ENCODE assay signal across 19 cellular contexts in the genomic region with DNA sequence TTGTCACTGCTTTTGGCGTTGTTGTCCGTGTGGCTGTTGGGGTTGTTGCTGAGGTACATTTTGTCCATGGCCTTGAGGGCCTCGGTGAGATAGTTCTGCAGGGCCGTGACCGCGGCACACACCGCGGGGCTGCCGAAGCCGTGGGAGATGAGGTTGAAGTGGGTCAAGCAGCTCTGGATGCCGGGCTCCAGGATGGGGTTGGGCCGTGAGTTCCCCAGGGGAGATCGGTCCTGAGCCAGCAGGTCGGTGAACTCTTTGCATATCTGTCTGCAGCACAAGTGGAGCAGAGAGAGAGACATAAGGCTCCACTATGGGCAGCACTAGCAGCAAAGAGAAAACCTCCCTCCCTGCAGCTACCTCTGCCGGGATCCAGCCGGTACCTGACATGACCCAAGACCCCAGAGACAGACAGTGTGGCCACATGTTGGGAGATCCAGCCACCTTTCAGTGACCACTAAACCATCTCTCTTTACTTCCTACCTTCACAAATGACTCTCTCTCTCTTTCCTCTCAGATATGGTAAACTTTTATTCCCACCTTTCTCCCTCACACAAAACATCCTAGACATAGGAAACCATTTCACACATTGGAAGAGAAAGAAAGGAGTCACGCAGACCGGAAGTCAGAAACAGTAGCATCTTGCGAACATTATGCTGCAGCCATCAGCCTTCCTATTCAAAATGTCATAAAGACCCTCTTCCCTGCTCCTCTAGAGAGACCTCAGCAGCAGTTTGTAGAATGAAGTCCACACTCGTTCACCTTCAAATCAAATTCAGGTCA. TPM values are rescaled to one million over a fixed set of nuclear protein-coding genes. Genes with fewer than 3 reads are reported as not detected.
DNase-seq lines count a peak whose midpoint lies in the region; ATAC-seq, FAIRE-seq and TF ChIP-seq lines count a peak whose summit lies in the region.
"Had no signal": no experiment of that assay in that cellular context is flagged by ENCODE, and none has a peak within 500 bp of the region (broad histone marks: within the 10 kb centered on the region; RNA-seq: fewer than 3 reads in every experiment).

No MANE protein-coding gene starts in this region.

- H2BK120ac ChIP-seq in trophoblast cell (ENCODE audit: insufficient read depth, low read length, poor library complexity), result no peak overlapping the region

- H3F3A ChIP-seq in SU-DHL-6 (ENCODE audit: insufficient read depth), result no peaks in the 10 kb centered on the region; the same call in 1 of the 2 replicates

- no peak overlapping the region for H4K12ac ChIP-seq in trophoblast cell (ENCODE audit: low read depth, low read length)

- TF ChIP-seq POLR2A in GM12892 (IDR thresholded peaks at IDR 0.05; ENCODE audit: low read depth, low read length), result no peak

- H3K9ac ChIP-seq in SU-DHL-6 (ENCODE audit: low read length) (no peak overlapping the region), trophoblast cell (ENCODE audit: low read length) (no peak overlapping the region)

- no peak overlapping the region for H3K4me3 ChIP-seq in SU-DHL-6 (ENCODE audit: insufficient read depth, low read length, poor library complexity, severe bottlenecking)
- H3K4me3 ChIP-seq in trophoblast cell (ENCODE audit: low read depth, low read length), result no peak overlapping the region
- H3K4me3 ChIP-seq: esophagus squamous epithelium, sigmoid colon had no signal

- peak; percentile 4 for ATAC-seq in foreskin keratinocyte
- ATAC-seq in HG03039 (IDR thresholded peaks at IDR 0.05; ENCODE audit: unreplicated experiment), result no peak
- no peak for ATAC-seq in GM21619 (IDR thresholded peaks at IDR 0.05; ENCODE audit: unreplicated experiment)
- ATAC-seq in GM21360 (IDR thresholded peaks at IDR 0.05; ENCODE audit: unreplicated experiment), result no peak
- ATAC-seq: activated T-cell treated with anti-CD3 and anti-CD28 coated beads, Interleukin-2, amount 50 U/mL, for 72 hours had no signal

- no peak for TF ChIP-seq CTCF in SU-DHL-6 (IDR thresholded peaks at IDR 0.05; ENCODE audit: insufficient read depth, low read length, poor library complexity, severe bottlenecking)
- no peak for TF ChIP-seq CTCF in foreskin keratinocyte (conservative IDR thresholded peaks at IDR 0.05)

- no peak overlapping the region for H4K91ac ChIP-seq in trophoblast cell (ENCODE audit: low read depth, low read length)

- H3K18ac ChIP-seq in trophoblast cell (ENCODE audit: low read length), result no peak overlapping the region

- H4K8ac ChIP-seq in trophoblast cell (ENCODE audit: low read depth, low read length), result peak overlapping the region; percentile 11

- H3K27ac ChIP-seq in SU-DHL-6 (ENCODE audit: low read depth, low read length), result no peak overlapping the region
- H3K27ac ChIP-seq in foreskin keratinocyte, result peak overlapping the region; percentile 94
- no peak overlapping the region for H3K27ac ChIP-seq in trophoblast cell (ENCODE audit: low read depth, low read length)
- H3K27ac ChIP-seq: sigmoid colon had no signal

- peaks cover 14% of the 10 kb centered on the region for H3K79me1 ChIP-seq in trophoblast cell (ENCODE audit: low read length)

- H2BK12ac ChIP-seq in trophoblast cell (ENCODE audit: low read length), result no peak overlapping the region

- no peaks in the 10 kb centered on the region for H3K27me3 ChIP-seq in SU-DHL-6 (ENCODE audit: low read length)
- no peaks in the 10 kb centered on the region for H3K27me3 ChIP-seq in foreskin keratinocyte
- no peaks in the 10 kb centered on the region for H3K27me3 ChIP-seq in trophoblast cell (ENCODE audit: insufficient read depth, low read length)

- H2BK5ac ChIP-seq in trophoblast cell (ENCODE audit: low read depth, low read length, poor library complexity), result no peak overlapping the region

- no peak overlapping the region for H2AK5ac ChIP-seq in trophoblast cell (ENCODE audit: low read length)

- H2AFZ ChIP-seq in SU-DHL-6 (ENCODE audit: low read depth, low read length, severe bottlenecking), result peak overlapping the region; percentile 28
- no peak overlapping the region for H2AFZ ChIP-seq in trophoblast cell (ENCODE audit: insufficient read depth, low read length, poor library complexity)

- H3K36me3 ChIP-seq in SU-DHL-6 (ENCODE audit: low read length), result no peaks in the 10 kb centered on the region
- H3K36me3 ChIP-seq in trophoblast cell (ENCODE audit: control insufficient read depth in 1 of 2, insufficient read depth in 2 of 2, low read length in 2 of 2), result peaks cover 14 to 33% of the 10 kb centered on the region in 2 experiments
- H3K36me3 ChIP-seq: sigmoid colon had no signal

- no peak overlapping the region for H3K23ac ChIP-seq in trophoblast cell (ENCODE audit: low read length)

- H3K4ac ChIP-seq in trophoblast cell (ENCODE audit: low read depth, low read length), result no peak overlapping the region

- H3K4me2 ChIP-seq in SU-DHL-6 (ENCODE audit: low read depth, low read length, poor library complexity, severe bottlenecking) (peak overlapping the region; percentile 12), trophoblast cell (ENCODE audit: low read length) (no peak overlapping the region)

- H3K4me1 ChIP-seq in foreskin keratinocyte (peaks cover 52% of the 10 kb centered on the region), trophoblast cell (ENCODE audit: control insufficient read depth in 1 of 2, insufficient read depth in 2 of 2, low read length in 2 of 2) (peaks cover 9 to 22% of the 10 kb centered on the region in 2 experiments)

- DNase-seq in GM12892 (ENCODE audit: insufficient read length) (no peak), foreskin keratinocyte (peak in 1 of 2 donors; percentile 30), trophoblast cell (no peak), putamen (ENCODE audit: low spot score) (no peak)
- DNase-seq: activated CD4-positive, alpha-beta memory T cell treated with anti-CD3 and anti-CD28 coated beads, Interleukin-2, amount 10 ng/mL, durations not matched to agents 7 days and 5 days; activated T-cell treated with anti-CD3 and anti-CD28 coated beads, Interleukin-2, amount 50 U/mL, for 72 hours; esophagus squamous epithelium; GOT3; head of caudate nucleus; NCI-H1092; NCI-H2107; NCI-H524 treated with DMSO at 0.1 percent for 48 hours; sigmoid colon; substantia nigra had no signal

- H3K79me2 ChIP-seq in SU-DHL-6 (ENCODE audit: insufficient read depth, low read length), result no peaks in the 10 kb centered on the region
- H3K79me2 ChIP-seq in trophoblast cell (ENCODE audit: control insufficient read depth, insufficient read depth, low read length, poor library complexity), result no peaks in the 10 kb centered on the region

- peak; percentile 62 for FAIRE-seq in GM12892 (lab: Jason Lieb, UNC)
- FAIRE-seq: islet of Langerhans had no signal

- WGBS in trophoblast cell (ENCODE audit: extremely low coverage, insufficient coverage, insufficient read length), result no CpG with 5 or more reads among the region's 20 CpGs

- H4K20me1 ChIP-seq in SU-DHL-6 (ENCODE audit: low read depth, low read length), result no peaks in the 10 kb centered on the region

- H3K14ac ChIP-seq in trophoblast cell (ENCODE audit: low read length), result no peak overlapping the region

- no peaks in the 10 kb centered on the region for H3K9me3 ChIP-seq in SU-DHL-6 (ENCODE audit: insufficient read depth, low read length)
- H3K9me3 ChIP-seq in trophoblast cell (ENCODE audit: insufficient read depth, low read depth, low read length), result no peaks in the 10 kb centered on the region
- H3K9me3 ChIP-seq: esophagus squamous epithelium, sigmoid colon had no signal

- no peaks in the 10 kb centered on the region for H3K9me2 ChIP-seq in SU-DHL-6 (replicated peaks; ENCODE audit: insufficient read depth, low read length)

RNA-seq across cellular contexts. Expression of gene TFAP2A, which starts 16.2 kb away (rescaled TPM):
- 1.5 TPM for polyA plus RNA-seq in GM12892 (2012; ENCODE audit: missing spikeins)
- 35.2 and 37.0 TPM in 2 replicates for total RNA-seq in foreskin keratinocyte
- 26.0 and 30.9 TPM in 2 replicates for polyA plus RNA-seq in foreskin keratinocyte
- 329 and 338 TPM in 2 replicates for polyA plus RNA-seq in trophoblast cell (2013)
